In genomic region chr17:285751-286422, GRCh38 we compare ENCODE assay signal across 2 cellular contexts.
TF ChIP-seq lines count a peak whose summit lies in the region.

No MANE protein-coding gene starts in this region.

TF ChIP-seq in WTC11, 78 proteins besides CTCF, POLR2A, EP300 and RAD21 (continues in another document):
- TF ChIP-seq JAZF1 (CRISPR knock-in tag; IDR thresholded peaks at IDR 0.05) (no peak), ZNF232 (CRISPR knock-in tag; IDR thresholded peaks at IDR 0.05) (no peak), ARID4B (CRISPR knock-in tag; IDR thresholded peaks at IDR 0.05; ENCODE audit: borderline replicate concordance) (no peak), ZNF121 (CRISPR knock-in tag; IDR thresholded peaks at IDR 0.05) (no peak), ESRRA (CRISPR knock-in tag; IDR thresholded peaks at IDR 0.05; ENCODE audit: borderline replicate concordance) (no peak), FOXK1 (CRISPR knock-in tag; IDR thresholded peaks at IDR 0.05) (no peak), ZNF512 (CRISPR knock-in tag; IDR thresholded peaks at IDR 0.05; ENCODE audit: borderline replicate concordance) (no peak), MYBL2 (CRISPR knock-in tag; IDR thresholded peaks at IDR 0.05) (no peak), ZSCAN18 (CRISPR knock-in tag; IDR thresholded peaks at IDR 0.05) (no peak), ZNF671 (CRISPR knock-in tag; IDR thresholded peaks at IDR 0.05) (no peak), CDX4 (CRISPR knock-in tag; IDR thresholded peaks at IDR 0.05; ENCODE audit: borderline replicate concordance) (no peak), NR3C1 (CRISPR knock-in tag; conservative IDR thresholded peaks at IDR 0.05; ENCODE audit: low read depth) (no peak)
- TF ChIP-seq, protein P1, sequence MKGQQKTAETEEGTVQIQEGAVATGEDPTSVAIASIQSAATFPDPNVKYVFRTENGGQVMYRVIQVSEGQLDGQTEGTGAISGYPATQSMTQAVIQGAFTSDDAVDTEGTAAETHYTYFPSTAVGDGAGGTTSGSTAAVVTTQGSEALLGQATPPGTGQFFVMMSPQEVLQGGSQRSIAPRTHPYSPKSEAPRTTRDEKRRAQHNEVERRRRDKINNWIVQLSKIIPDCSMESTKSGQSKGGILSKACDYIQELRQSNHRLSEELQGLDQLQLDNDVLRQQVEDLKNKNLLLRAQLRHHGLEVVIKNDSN (CRISPR knock-in tag; IDR thresholded peaks at IDR 0.05), result no peak
- TF ChIP-seq, protein P2, sequence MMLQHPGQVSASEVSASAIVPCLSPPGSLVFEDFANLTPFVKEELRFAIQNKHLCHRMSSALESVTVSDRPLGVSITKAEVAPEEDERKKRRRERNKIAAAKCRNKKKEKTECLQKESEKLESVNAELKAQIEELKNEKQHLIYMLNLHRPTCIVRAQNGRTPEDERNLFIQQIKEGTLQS (CRISPR knock-in tag; conservative IDR thresholded peaks at IDR 0.05), result no peak

TF ChIP-seq in neural cell, 6 proteins besides CTCF, POLR2A, EP300 and RAD21:
- TF ChIP-seq TAF1 (IDR thresholded peaks at IDR 0.05; ENCODE audit: low read depth) (no peak), POLR2AphosphoS5 (IDR thresholded peaks at IDR 0.05) (no peak), EZH2 (IDR thresholded peaks at IDR 0.05; ENCODE audit: borderline replicate concordance, insufficient read depth, low read length, poor library complexity, severe bottlenecking) (no peak), SMC3 (conservative IDR thresholded peaks at IDR 0.05; ENCODE audit: poor library complexity) (no peak), MXI1 (conservative IDR thresholded peaks at IDR 0.05; ENCODE audit: poor library complexity, severe bottlenecking) (no peak), REST (IDR thresholded peaks at IDR 0.05; ENCODE audit: borderline replicate concordance) (no peak)
